ENCODE assay signal across 1 cellular context in genomic region chr1:160407819-160408801, GRCh38.
TF ChIP-seq lines count a peak whose summit lies in the region.

No MANE protein-coding gene starts in this region.

TF ChIP-seq in HEK293, 187 proteins besides CTCF, POLR2A, EP300 and RAD21 (continued from another document):
- 0 out of 2 replicates have a peak, but pooled peaks have one; percentile 38 for TF ChIP-seq REST (tag by site-specific recombination; IDR thresholded peaks at IDR 0.05)
- no peak for TF ChIP-seq IKZF3 (tag by site-specific recombination; IDR thresholded peaks at IDR 0.05)
- TF ChIP-seq TRIM28 (IDR thresholded peaks at IDR 0.05; ENCODE audit: borderline replicate concordance, low read length): no peak
- TF ChIP-seq ZNF114 (tag by site-specific recombination; IDR thresholded peaks at IDR 0.05): no peak
- no peak for TF ChIP-seq ZNF26 (tag by site-specific recombination; IDR thresholded peaks at IDR 0.05)
- TF ChIP-seq ZNF629 (tag by site-specific recombination; IDR thresholded peaks at IDR 0.05): peak; percentile 52
- no peak for TF ChIP-seq ZNF530 (tag by site-specific recombination; IDR thresholded peaks at IDR 0.05; ENCODE audit: low read depth)
- TF ChIP-seq ZFHX2 (tag by site-specific recombination; conservative IDR thresholded peaks at IDR 0.05): peak; percentile 87
- TF ChIP-seq ZNF354C (tag by site-specific recombination; IDR thresholded peaks at IDR 0.05; ENCODE audit: borderline replicate concordance, low read depth): no peak
TF ChIP-seq in HEK293: peak in this region for 18.
